17 cellular contexts compared by ENCODE assay signal in genomic region chr22:22034469-22035132, GRCh38.
"Had no signal": no experiment of that assay in that cellular context is flagged by ENCODE, and none has a peak within 500 bp of the region (broad histone marks: within the 10 kb centered on the region; RNA-seq: fewer than 3 reads in every experiment).

No MANE protein-coding gene starts in this region.

- FAIRE-seq: small intestine had no signal

- ATAC-seq: effector memory CD8-positive, alpha-beta T cell; gastroesophageal sphincter; left lobe of liver; mucosa of descending colon; natural killer cell had no signal

- H3K4me1 ChIP-seq: right atrium auricular region had no signal

- DNase-seq: effector memory CD8-positive, alpha-beta T cell; esophagus squamous epithelium; foreskin fibroblast; glutamatergic neuron; islet precursor cell; mammary epithelial cell; mucosa of descending colon; natural killer cell; nucleus accumbens; ovary; small intestine; stimulated activated CD4-positive, alpha-beta T cell treated with anti-CD3 and anti-CD28 coated beads, Interleukin-12 subunit alpha, Interleukin-12 subunit beta, amount 100 ng/mL, for 4 hours; stimulated activated naive CD4-positive, alpha-beta T cell treated with Interleukin-2 at 50 U/mL for 16 hours had no signal

- H3K36me3 ChIP-seq: esophagus squamous epithelium, gastroesophageal sphincter, ovary, right atrium auricular region had no signal

- H3K27me3 ChIP-seq: ovary, right atrium auricular region had no signal

- H3K4me3 ChIP-seq: esophagus squamous epithelium, gastroesophageal sphincter, mucosa of descending colon, ovary, right atrium auricular region had no signal

- H3K27ac ChIP-seq: epithelial cell of prostate, esophagus squamous epithelium, gastroesophageal sphincter, ovary, right atrium auricular region had no signal

- H3K9me3 ChIP-seq: esophagus squamous epithelium, gastroesophageal sphincter, mucosa of descending colon, ovary, right atrium auricular region had no signal
